8 cellular contexts compared by ENCODE assay signal in genomic region chr5:43661102-43661501, GRCh38. TPM values are rescaled to one million over a fixed set of nuclear protein-coding genes. Genes with fewer than 3 reads are reported as not detected.
DNase-seq lines count a peak whose midpoint lies in the region; ATAC-seq and TF ChIP-seq lines count a peak whose summit lies in the region.

No MANE protein-coding gene starts in this region.

- H3K4ac ChIP-seq in H9 (ENCODE audit: low read depth, low read length) = no peak overlapping the region

- H3K4me3 Mint-ChIP-seq in H9 = no peak overlapping the region

- H3K36me3 ChIP-seq in hepatocyte (replicated peaks; ENCODE audit: insufficient read depth, low read depth) = no peaks in the 10 kb centered on the region

- peak; percentile 68 for TF ChIP-seq CTCF in C4-2B (conservative IDR thresholded peaks at IDR 0.05)
- peak; percentile 69 for TF ChIP-seq CTCF in H9 (conservative IDR thresholded peaks at IDR 0.05)
- TF ChIP-seq CTCF in hepatocyte (IDR thresholded peaks at IDR 0.05; ENCODE audit: poor library complexity) = peak; percentile 58
- no peak for TF ChIP-seq CTCF in GM20000 (IDR thresholded peaks at IDR 0.05; ENCODE audit: extremely low read depth, missing control alignments)

- no peaks in the 10 kb centered on the region for H3K23me2 ChIP-seq in H9 (ENCODE audit: insufficient read length, low read depth, low read length, poor library complexity, severe bottlenecking)

- no peaks in the 10 kb centered on the region for H3K79me1 ChIP-seq in H9 (ENCODE audit: insufficient read depth, low read depth, low read length, poor library complexity, severe bottlenecking)

- no peaks in the 10 kb centered on the region for H3K27me3 Mint-ChIP-seq in H9 (ENCODE audit: low read depth)

- no peaks in the 10 kb centered on the region for H3K9me3 ChIP-seq in H9 (ENCODE audit: control insufficient read depth, low read depth, low read length)
- no peaks in the 10 kb centered on the region for H3K9me3 ChIP-seq in hepatocyte (ENCODE audit: low read depth)

- H3K9me2 ChIP-seq in hepatocyte (replicated peaks; ENCODE audit: insufficient read depth) = no peaks in the 10 kb centered on the region

- no peak overlapping the region for H3K14ac ChIP-seq in H9 (ENCODE audit: insufficient read depth, low read length)

- H3K4me2 ChIP-seq in H9 (ENCODE audit: insufficient read depth, insufficient read length, low read length) (no peak overlapping the region), hepatocyte (no peak overlapping the region)

- H2BK15ac ChIP-seq in H9 (ENCODE audit: low read depth, low read length) = no peak overlapping the region

- H2BK5ac ChIP-seq in H9 (ENCODE audit: insufficient read length, low read length) = no peak overlapping the region

- H3K4me1 ChIP-seq in H9 (ENCODE audit: insufficient read depth, low read length) = no peaks in the 10 kb centered on the region
- no peaks in the 10 kb centered on the region for H3K4me1 ChIP-seq in hepatocyte (ENCODE audit: insufficient read depth)

- no peak overlapping the region for H2BK120ac ChIP-seq in H9 (ENCODE audit: low read depth, low read length, poor library complexity, severe bottlenecking)

- H4K5ac ChIP-seq in H9 (ENCODE audit: insufficient read length, low read depth, low read length) = no peak overlapping the region

- no peak for ATAC-seq in GM21737 (IDR thresholded peaks at IDR 0.05; ENCODE audit: unreplicated experiment)

- H3K9me3 Mint-ChIP-seq in H9 = peaks cover 8 to 10% of the 10 kb centered on the region in 2 experiments; a peak in 4 of 5 replicates

- H2AFZ ChIP-seq in H9 (ENCODE audit: low read length) = no peak overlapping the region
- H2AFZ ChIP-seq in hepatocyte = no peak overlapping the region

- no peak overlapping the region for H3T11ph ChIP-seq in H9 (ENCODE audit: low read length)

- no peak overlapping the region for H3K27ac Mint-ChIP-seq in H9

- H2BK20ac ChIP-seq in H9 (ENCODE audit: low read depth, low read length, poor library complexity, severe bottlenecking) = no peak overlapping the region

- no peak overlapping the region for H3K56ac ChIP-seq in H9 (ENCODE audit: insufficient read length, low read depth, low read length)

- H3K18ac ChIP-seq in H9 (ENCODE audit: insufficient read length, low read depth, low read length) = no peak overlapping the region

- DNase-seq in H9 (no peak), SK-N-DZ (ENCODE audit: low spot score) (peak; percentile 37), hepatocyte (ENCODE audit: low spot score) (peak; percentile 51), GM20000 (ENCODE audit: low spot score) (no peak), occipital lobe (lab: John Stamatoyannopoulos, UW) (no peak)
- DNase-seq in activated CD8-positive, alpha-beta memory T cell treated with anti-CD3 and anti-CD28 coated beads, Interleukin-2, amount 50 U/mL, for 48 hours = no peak

- H2BK12ac ChIP-seq in H9 (ENCODE audit: insufficient read length, low read depth, low read length) = no peak overlapping the region

- H3K4me3 ChIP-seq in hepatocyte = no peak overlapping the region

- peaks cover 13 to 22% (median 21%) of the 10 kb centered on the region in 3 experiments for H3K36me3 Mint-ChIP-seq in H9 (ENCODE audit: insufficient read depth in 1 of 3, low read depth in 3 of 3)

- H2AK5ac ChIP-seq in H9 (ENCODE audit: insufficient read length, low read length) = no peak overlapping the region

- H4K91ac ChIP-seq in H9 (ENCODE audit: insufficient read length, low read depth, low read length) = no peak overlapping the region

- no peak overlapping the region for H3K27ac ChIP-seq in C4-2B
- no peak overlapping the region for H3K27ac ChIP-seq in H9 (ENCODE audit: insufficient read length, low read depth, low read length)
- no peak overlapping the region for H3K27ac ChIP-seq in hepatocyte

- no peaks in the 10 kb centered on the region for H4K20me1 ChIP-seq in H9 (ENCODE audit: control insufficient read depth, insufficient read depth, insufficient read length)
- no peaks in the 10 kb centered on the region for H4K20me1 ChIP-seq in hepatocyte (ENCODE audit: insufficient read depth, poor library complexity, severe bottlenecking)

- no peak overlapping the region for H3K23ac ChIP-seq in H9 (ENCODE audit: insufficient read length, low read depth, low read length)

- H3K27me3 ChIP-seq in H9 (ENCODE audit: insufficient read depth, low read length) = no peaks in the 10 kb centered on the region
- no peaks in the 10 kb centered on the region for H3K27me3 ChIP-seq in hepatocyte

- no peak overlapping the region for H3K9ac ChIP-seq in H9 (ENCODE audit: extremely low read depth, insufficient read length, low read length)

- no CpG with 5 or more reads among the region's 2 CpGs for WGBS in H9 (ENCODE audit: extremely low coverage, insufficient read length, low lambda C conversion rate)
- WGBS in hepatocyte (ENCODE audit: low lambda C conversion rate, missing lambda C conversion rate) = 75% methylated on average over 1 of the region's 2 CpGs

- H3K79me2 ChIP-seq in H9 (ENCODE audit: insufficient read depth, low read length) = no peaks in the 10 kb centered on the region
- H3K79me2 ChIP-seq in hepatocyte = no peaks in the 10 kb centered on the region

- H3K4me1 Mint-ChIP-seq in H9 = no peaks in the 10 kb centered on the region

- no peak overlapping the region for H4K8ac ChIP-seq in H9 (replicated peaks; ENCODE audit: insufficient read length, low read depth, low read length)

RNA-seq across cellular contexts. Expression of gene NNT, which starts 58.1 kb away (rescaled TPM):
- total RNA-seq in H9 (2021) (25.2 and 27.6 TPM in 2 replicates), hepatocyte (90.8 and 102 TPM in 2 replicates), occipital lobe (157 TPM)
- polyA plus RNA-seq in SK-N-DZ (2014; cell fraction: cytosol; rRNA removed) = 84.4 and 89.5 TPM in 2 replicates
- polyA plus RNA-seq in SK-N-DZ (2014; cell fraction: nucleus; rRNA removed) = 52.0 and 89.0 TPM in 2 replicates
- 49.9 and 55.3 TPM in 2 replicates for polyA plus RNA-seq in hepatocyte

Comparison
In these comparisons a context has a peak if more than half of its experiments do, and no peak if none do; other contexts are left out.
1. DNase-seq: peak in SK-N-DZ (single experiment) and hepatocyte (single experiment); none in H9 (single experiment), GM20000 (single experiment), activated CD8-positive, alpha-beta memory T cell treated with anti-CD3 and anti-CD28 coated beads, Interleukin-2, amount 50 U/mL, for 48 hours (single experiment) and occipital lobe (single experiment).